1 cellular context compared by ENCODE assay signal in the genomic region with DNA sequence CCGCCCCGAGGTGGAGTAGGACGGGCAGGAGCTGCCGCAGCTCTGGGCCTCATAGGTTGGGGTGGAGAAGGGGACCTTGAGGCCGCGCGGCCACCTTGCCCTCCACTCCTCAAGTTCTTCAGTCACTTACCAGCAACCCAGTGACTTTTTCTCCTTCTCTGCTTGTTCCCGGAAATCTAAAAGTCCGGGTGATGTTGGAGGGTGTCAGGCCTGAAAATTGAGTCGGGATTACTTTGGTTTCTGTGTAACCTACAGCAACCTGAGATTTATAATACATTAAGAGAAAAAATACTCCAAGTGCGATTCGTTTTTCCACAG.
TF ChIP-seq lines count a peak whose summit lies in the region.

No MANE protein-coding gene starts in this region.

TF ChIP-seq in endothelial cell of umbilical vein, 7 proteins besides CTCF, POLR2A, EP300 and RAD21:
- TF ChIP-seq MYC (IDR thresholded peaks at IDR 0.05; ENCODE audit: low read depth, low read length), result no peak
TF ChIP-seq in endothelial cell of umbilical vein: peak in this region for 0.
